Comparison of ENCODE assay signal across 27 cellular contexts in genomic region chr12:91065377-91065776, GRCh38. TPM values are rescaled to one million over a fixed set of nuclear protein-coding genes. Genes with fewer than 3 reads are reported as not detected.
DNase-seq lines count a peak whose midpoint lies in the region; ATAC-seq and TF ChIP-seq lines count a peak whose summit lies in the region.
"Had no signal": no experiment of that assay in that cellular context is flagged by ENCODE, and none has a peak within 500 bp of the region (broad histone marks: within the 10 kb centered on the region; RNA-seq: fewer than 3 reads in every experiment).

No MANE protein-coding gene starts in this region.

- WGBS in mesenchymal stem cell = 80% methylated on average over 3 of the region's 3 CpGs

- H3K4ac ChIP-seq in mesenchymal stem cell (ENCODE audit: low read depth in 1 of 2, low read length in 2 of 2) = no peak overlapping the region

- H3K79me1 ChIP-seq in mesenchymal stem cell (replicated peaks; ENCODE audit: low read length, poor library complexity, severe bottlenecking) = no peaks in the 10 kb centered on the region

- no peak overlapping the region for H2BK5ac ChIP-seq in mesenchymal stem cell (ENCODE audit: low read depth, low read length, poor library complexity, severe bottlenecking)

- H3K18ac ChIP-seq in mesenchymal stem cell (ENCODE audit: low read depth in 1 of 2, low read length in 2 of 2) = no peak overlapping the region

- H3K4me3 Mint-ChIP-seq in immature natural killer cell = no peak overlapping the region
- no peak overlapping the region for H3K4me3 Mint-ChIP-seq in CD8-positive, alpha-beta T cell
- H3K4me3 Mint-ChIP-seq: CD14-positive monocyte; CD4-positive, alpha-beta memory T cell; CD4-positive, CD25-positive, alpha-beta regulatory T cell had no signal

- H3K4me2 ChIP-seq in mesenchymal stem cell (ENCODE audit: low read length, poor library complexity, severe bottlenecking) = no peak overlapping the region
- H3K4me2 ChIP-seq: BLaER1 had no signal

- no peak overlapping the region for H3K23ac ChIP-seq in mesenchymal stem cell (ENCODE audit: low read length in 2 of 2)

- H4K8ac ChIP-seq in mesenchymal stem cell (ENCODE audit: low read length) = no peak overlapping the region

- H3K9ac ChIP-seq in adipocyte (ENCODE audit: low read length) = no peak overlapping the region
- H3K9ac ChIP-seq in mesenchymal stem cell (ENCODE audit: low read length) = no peak overlapping the region
- H3K9ac ChIP-seq: BLaER1 had no signal

- no peak overlapping the region for H3K27ac ChIP-seq in mesenchymal stem cell (ENCODE audit: low read length, poor library complexity, severe bottlenecking)
- no peak overlapping the region for H3K27ac ChIP-seq in CD8-positive, alpha-beta T cell (ENCODE audit: low read depth, low read length)
- H3K27ac ChIP-seq: BLaER1 had no signal

- H3K14ac ChIP-seq in mesenchymal stem cell (ENCODE audit: low read length in 2 of 2) = no peak overlapping the region

- H3K4me3 ChIP-seq in adipocyte (ENCODE audit: low read length) (no peak overlapping the region), mesenchymal stem cell (ENCODE audit: insufficient read depth in 1 of 2, low read depth in 1 of 2, low read length in 2 of 2) (no peak overlapping the region)
- H3K4me3 ChIP-seq in CD8-positive, alpha-beta T cell (ENCODE audit: low read depth, low read length) = no peak overlapping the region
- H3K4me3 ChIP-seq: BLaER1 had no signal

- intact Hi-C loops in CD8-positive, alpha-beta T cell (cut with DNase I, micrococcal nuclease) = no loop called here

- no peak overlapping the region for H2BK12ac ChIP-seq in mesenchymal stem cell (ENCODE audit: low read length in 2 of 2)

- H3K4me1 ChIP-seq in adipocyte (ENCODE audit: control insufficient read depth, insufficient read depth, low read length) (no peaks in the 10 kb centered on the region), mesenchymal stem cell (ENCODE audit: control insufficient read depth, insufficient read depth, low read depth, low read length) (no peaks in the 10 kb centered on the region)
- H3K4me1 ChIP-seq in CD8-positive, alpha-beta T cell (ENCODE audit: insufficient read depth, low read length) = no peaks in the 10 kb centered on the region
- H3K4me1 ChIP-seq: BE2C, BLaER1, Caco-2 had no signal

- no peak overlapping the region for H2AK5ac ChIP-seq in mesenchymal stem cell (ENCODE audit: low read length, severe bottlenecking)

- H3K27me3 Mint-ChIP-seq in immature natural killer cell (ENCODE audit: low read depth in 3 of 3) = no peaks in the 10 kb centered on the region
- peaks cover 3% of the 10 kb centered on the region for H3K27me3 Mint-ChIP-seq in CD8-positive, alpha-beta T cell (ENCODE audit: low read depth)
- H3K27me3 Mint-ChIP-seq: CD4-positive, alpha-beta memory T cell had no signal

- no peak for ATAC-seq in HG03135 (IDR thresholded peaks at IDR 0.05; ENCODE audit: unreplicated experiment)
- no peak for ATAC-seq in CD8-positive, alpha-beta T cell

- no peak overlapping the region for H3K27ac Mint-ChIP-seq in immature natural killer cell
- H3K27ac Mint-ChIP-seq in CD8-positive, alpha-beta T cell = no peak overlapping the region
- H3K27ac Mint-ChIP-seq: CD14-positive monocyte; CD4-positive, alpha-beta memory T cell; CD4-positive, CD25-positive, alpha-beta regulatory T cell had no signal

- H3K27me3 ChIP-seq in adipocyte (replicated peaks; ENCODE audit: control insufficient read depth, insufficient read depth, low read length) = no peaks in the 10 kb centered on the region
- no peaks in the 10 kb centered on the region for H3K27me3 ChIP-seq in mesenchymal stem cell (ENCODE audit: control insufficient read depth in 1 of 2, insufficient read depth in 1 of 2, low read length in 2 of 2)
- no peaks in the 10 kb centered on the region for H3K27me3 ChIP-seq in CD8-positive, alpha-beta T cell (ENCODE audit: insufficient read depth, low read length)
- H3K27me3 ChIP-seq: BE2C, BLaER1 had no signal

- CTCF ChIA-PET in CD8-positive, alpha-beta T cell (lab: Charles Lee) = no interaction called here

- H3K36me3 ChIP-seq in adipocyte (ENCODE audit: control insufficient read depth, insufficient read depth, low read length, severe bottlenecking) = no peaks in the 10 kb centered on the region
- no peaks in the 10 kb centered on the region for H3K36me3 ChIP-seq in mesenchymal stem cell (ENCODE audit: control insufficient read depth in 1 of 2, insufficient read depth in 2 of 2, low read depth in 1 of 2, low read length in 2 of 2)
- no peaks in the 10 kb centered on the region for H3K36me3 ChIP-seq in CD8-positive, alpha-beta T cell (ENCODE audit: insufficient read depth, low read length)
- H3K36me3 ChIP-seq: BE2C, BLaER1 had no signal

- peaks cover 0 to 4% (median 0%) of the 10 kb centered on the region in 6 donors for H3K9me3 Mint-ChIP-seq in immature natural killer cell
- no peaks in the 10 kb centered on the region for H3K9me3 Mint-ChIP-seq in CD8-positive, alpha-beta T cell
- H3K9me3 Mint-ChIP-seq: CD4-positive, alpha-beta memory T cell; CD4-positive, CD25-positive, alpha-beta regulatory T cell had no signal

- no peak for TF ChIP-seq CTCF in CD8-positive, alpha-beta T cell (IDR thresholded peaks at IDR 0.05)

- no peak overlapping the region for H2AFZ ChIP-seq in mesenchymal stem cell (ENCODE audit: low read depth, low read length)

- no peaks in the 10 kb centered on the region for H3K4me1 Mint-ChIP-seq in immature natural killer cell
- H3K4me1 Mint-ChIP-seq in CD8-positive, alpha-beta T cell (ENCODE audit: low read depth) = no peaks in the 10 kb centered on the region
- H3K4me1 Mint-ChIP-seq: CD14-positive monocyte; CD4-positive, alpha-beta memory T cell; CD4-positive, CD25-positive, alpha-beta regulatory T cell had no signal

- POLR2A ChIA-PET in CD8-positive, alpha-beta T cell (lab: Charles Lee) = no interaction called here

- DNase-seq in EH (ENCODE audit: low read depth) (peak; percentile 1), adipocyte (ENCODE audit: low read depth) (peak; percentile 25), fibroblast of peridontal ligament (ENCODE audit: extremely low read depth) (peak; percentile 63), mesenchymal stem cell (peak; percentile 33), immature natural killer cell (no peak), NCI-H345 (lab: John Stamatoyannopoulos, UW) (no peak)
- no peak for DNase-seq in CD8-positive, alpha-beta T cell
- DNase-seq: 8988T; ACHN; BE2C; C1 segment of cervical spinal cord; Caco-2; Calu3; CD4-positive, alpha-beta memory T cell; CD4-positive, CD25-positive, alpha-beta regulatory T cell; DMS 273 treated with DMSO at 0.1 percent for 48 hours; DMS153; DMS53; DMS79; DND-41; GF-D8 had no signal

- no peak overlapping the region for H2BK15ac ChIP-seq in mesenchymal stem cell (ENCODE audit: low read depth, poor library complexity, severe bottlenecking)

- no peak overlapping the region for H4K91ac ChIP-seq in mesenchymal stem cell (ENCODE audit: low read length)

- H3K9me3 ChIP-seq in adipocyte (ENCODE audit: control insufficient read depth, low read length) (no peaks in the 10 kb centered on the region), mesenchymal stem cell (ENCODE audit: control insufficient read depth, low read length) (no peaks in the 10 kb centered on the region)
- H3K9me3 ChIP-seq in CD8-positive, alpha-beta T cell (ENCODE audit: low read length) = no peaks in the 10 kb centered on the region
- H3K9me3 ChIP-seq: BE2C, BLaER1, Caco-2 had no signal

- H3K36me3 Mint-ChIP-seq in immature natural killer cell = no peaks in the 10 kb centered on the region
- no peaks in the 10 kb centered on the region for H3K36me3 Mint-ChIP-seq in CD8-positive, alpha-beta T cell
- H3K36me3 Mint-ChIP-seq: CD14-positive monocyte; CD4-positive, alpha-beta memory T cell; CD4-positive, CD25-positive, alpha-beta regulatory T cell had no signal

- H2BK120ac ChIP-seq in mesenchymal stem cell (ENCODE audit: low read depth, low read length) = no peak overlapping the region

RNA-seq across cellular contexts. Expression of gene KERA, which starts 7.6 kb away (rescaled TPM):
- polyA plus RNA-seq in mesenchymal stem cell (2013, experiment 1 of 2) = 0.01 TPM
- polyA plus RNA-seq in mesenchymal stem cell (2013, experiment 2 of 2) = not detected
- polyA plus RNA-seq in immature natural killer cell = not detected
- not detected for total RNA-seq in CD8-positive, alpha-beta T cell
- total RNA-seq: A673; Caco-2; Calu3; CD4-positive, alpha-beta memory T cell; CD4-positive, CD25-positive, alpha-beta regulatory T cell; Daoy had no signal
- polyA plus RNA-seq: AG04450; CD14-positive monocyte; CD4-positive, alpha-beta memory T cell; CD4-positive, CD25-positive, alpha-beta regulatory T cell had no signal

RNA-seq across cellular contexts. Expression of gene LUM, which starts 45.9 kb away (rescaled TPM):
- polyA plus RNA-seq in mesenchymal stem cell (2013, experiment 1 of 2) = 1,035 TPM
- 1,084 TPM for polyA plus RNA-seq in mesenchymal stem cell (2013, experiment 2 of 2)
- not detected for polyA plus RNA-seq in immature natural killer cell
- total RNA-seq in CD8-positive, alpha-beta T cell = not detected
- total RNA-seq: A673; CD4-positive, alpha-beta memory T cell; CD4-positive, CD25-positive, alpha-beta regulatory T cell had no signal
- polyA plus RNA-seq: CD14-positive monocyte; CD4-positive, alpha-beta memory T cell; CD4-positive, CD25-positive, alpha-beta regulatory T cell had no signal

Comparison
In these comparisons a context has a peak if more than half of its experiments do, and no peak if none do; other contexts are left out.
1. DNase-seq: peak in EH (single experiment), adipocyte (single experiment), fibroblast of peridontal ligament (single experiment) and mesenchymal stem cell (single experiment); none in immature natural killer cell (0 of 3), NCI-H345 (single experiment) and CD8-positive, alpha-beta T cell (0 of 7).